ENCODE assay signal across 11 cellular contexts in the genomic region with DNA sequence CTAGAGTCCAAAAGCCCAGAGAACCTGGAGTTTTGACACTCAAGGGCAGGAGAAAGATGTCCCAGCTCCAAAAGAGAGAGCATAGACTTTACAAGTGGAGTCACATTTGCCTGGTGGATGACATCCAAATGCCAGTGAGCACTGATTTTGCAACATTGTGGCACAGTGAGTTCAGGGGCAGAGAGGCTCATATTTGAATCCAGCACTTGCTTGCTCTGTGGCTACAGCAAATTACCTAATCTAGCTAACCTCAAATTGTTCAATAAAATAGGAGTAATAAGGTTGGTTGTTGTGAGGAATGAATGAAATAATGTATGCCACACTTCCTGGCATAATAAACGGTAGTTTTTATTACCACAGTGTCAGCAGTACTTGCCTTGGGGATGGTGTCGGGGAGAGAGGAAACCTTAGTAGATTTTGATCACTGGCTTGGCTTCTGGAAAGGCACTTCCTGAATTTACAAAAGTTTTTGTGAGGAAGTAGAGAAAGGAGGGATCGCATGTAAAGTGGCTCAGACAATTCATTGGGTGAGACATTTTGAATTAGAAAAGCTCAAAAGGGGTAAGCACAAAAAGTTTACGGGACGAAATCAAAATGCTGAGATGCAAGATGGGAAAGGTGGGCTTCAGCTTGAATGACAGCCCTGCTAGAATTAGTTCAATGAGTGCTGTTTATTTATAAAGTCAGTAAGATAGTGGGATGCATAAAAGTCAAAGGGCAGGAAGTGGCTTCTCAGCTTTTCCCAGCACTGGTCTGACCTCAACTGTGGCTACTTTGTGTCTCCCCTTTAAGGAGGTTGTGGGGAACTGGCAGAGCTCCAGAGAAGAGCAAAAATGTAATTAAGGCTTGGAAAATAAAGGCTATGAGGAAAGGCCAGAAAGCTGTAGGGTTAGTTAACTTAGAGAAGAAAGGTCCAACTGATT.
DNase-seq lines count a peak whose midpoint lies in the region; ATAC-seq and TF ChIP-seq lines count a peak whose summit lies in the region.
"Had no signal": no experiment of that assay in that cellular context is flagged by ENCODE, and none has a peak within 500 bp of the region (broad histone marks: within the 10 kb centered on the region; RNA-seq: fewer than 3 reads in every experiment).

No MANE protein-coding gene starts in this region.

- TF ChIP-seq CTCF in epithelial cell of esophagus (IDR thresholded peaks at IDR 0.05; ENCODE audit: insufficient read depth, low read depth, low read length, missing control alignments) (no peak), neural crest cell (conservative IDR thresholded peaks at IDR 0.05) (no peak)

- no peak overlapping the region for H3K4me3 Mint-ChIP-seq in neural crest cell
- H3K4me3 Mint-ChIP-seq: brain had no signal

- H3K4me3 ChIP-seq in epithelial cell of esophagus (ENCODE audit: low read length): no peak overlapping the region
- H3K4me3 ChIP-seq: thoracic aorta had no signal

- peaks cover 16% of the 10 kb centered on the region for H3K4me1 Mint-ChIP-seq in neural crest cell

- H3K27ac Mint-ChIP-seq in neural crest cell (ENCODE audit: unreplicated experiment): peak overlapping the region; percentile 70

- no peak for ATAC-seq in HG02938 (IDR thresholded peaks at IDR 0.05; ENCODE audit: unreplicated experiment)
- no peak for ATAC-seq in HG03196 (IDR thresholded peaks at IDR 0.05; ENCODE audit: unreplicated experiment)

- H3K9me3 Mint-ChIP-seq in neural crest cell: peaks cover 6% of the 10 kb centered on the region

- no peaks in the 10 kb centered on the region for H3K36me3 Mint-ChIP-seq in neural crest cell (ENCODE audit: low read depth)
- H3K36me3 Mint-ChIP-seq: brain had no signal

- peak; percentile 6 for DNase-seq in Daoy (ENCODE audit: low read depth)
- DNase-seq in epithelial cell of esophagus (ENCODE audit: low read depth): peak; percentile 33
- DNase-seq in neural crest cell (ENCODE audit: low read depth, low spot score): no peak
- no peak for DNase-seq in NCI-H1436 treated with DMSO at 0.1 percent for 48 hours (lab: John Stamatoyannopoulos, UW)
- no peak for DNase-seq in central memory CD4-positive, alpha-beta T cell
- DNase-seq: SHP77 had no signal

- no peaks in the 10 kb centered on the region for H3K27me3 Mint-ChIP-seq in neural crest cell (ENCODE audit: low read depth)
- H3K27me3 Mint-ChIP-seq: brain had no signal

TF ChIP-seq in PFSK-1, 5 proteins besides CTCF, POLR2A, EP300 and RAD21:
- TF ChIP-seq SIN3A (IDR thresholded peaks at IDR 0.05; ENCODE audit: borderline replicate concordance, insufficient read depth, low read length) (no peak), POLR2AphosphoS5 (IDR thresholded peaks at IDR 0.05; ENCODE audit: low read depth, low read length) (0 out of 2 replicates have a peak, but pooled peaks have one; percentile 33), FOXP2 (optimal IDR thresholded peaks at IDR 0.05; ENCODE audit: borderline replicate concordance, extremely low read depth, extremely low read length, insufficient read depth) (no peak), TAF1 (IDR thresholded peaks at IDR 0.05; ENCODE audit: borderline replicate concordance, insufficient read depth, low read length) (no peak)
- TF ChIP-seq, protein P1, sequence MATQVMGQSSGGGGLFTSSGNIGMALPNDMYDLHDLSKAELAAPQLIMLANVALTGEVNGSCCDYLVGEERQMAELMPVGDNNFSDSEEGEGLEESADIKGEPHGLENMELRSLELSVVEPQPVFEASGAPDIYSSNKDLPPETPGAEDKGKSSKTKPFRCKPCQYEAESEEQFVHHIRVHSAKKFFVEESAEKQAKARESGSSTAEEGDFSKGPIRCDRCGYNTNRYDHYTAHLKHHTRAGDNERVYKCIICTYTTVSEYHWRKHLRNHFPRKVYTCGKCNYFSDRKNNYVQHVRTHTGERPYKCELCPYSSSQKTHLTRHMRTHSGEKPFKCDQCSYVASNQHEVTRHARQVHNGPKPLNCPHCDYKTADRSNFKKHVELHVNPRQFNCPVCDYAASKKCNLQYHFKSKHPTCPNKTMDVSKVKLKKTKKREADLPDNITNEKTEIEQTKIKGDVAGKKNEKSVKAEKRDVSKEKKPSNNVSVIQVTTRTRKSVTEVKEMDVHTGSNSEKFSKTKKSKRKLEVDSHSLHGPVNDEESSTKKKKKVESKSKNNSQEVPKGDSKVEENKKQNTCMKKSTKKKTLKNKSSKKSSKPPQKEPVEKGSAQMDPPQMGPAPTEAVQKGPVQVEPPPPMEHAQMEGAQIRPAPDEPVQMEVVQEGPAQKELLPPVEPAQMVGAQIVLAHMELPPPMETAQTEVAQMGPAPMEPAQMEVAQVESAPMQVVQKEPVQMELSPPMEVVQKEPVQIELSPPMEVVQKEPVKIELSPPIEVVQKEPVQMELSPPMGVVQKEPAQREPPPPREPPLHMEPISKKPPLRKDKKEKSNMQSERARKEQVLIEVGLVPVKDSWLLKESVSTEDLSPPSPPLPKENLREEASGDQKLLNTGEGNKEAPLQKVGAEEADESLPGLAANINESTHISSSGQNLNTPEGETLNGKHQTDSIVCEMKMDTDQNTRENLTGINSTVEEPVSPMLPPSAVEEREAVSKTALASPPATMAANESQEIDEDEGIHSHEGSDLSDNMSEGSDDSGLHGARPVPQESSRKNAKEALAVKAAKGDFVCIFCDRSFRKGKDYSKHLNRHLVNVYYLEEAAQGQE (IDR thresholded peaks at IDR 0.05; ENCODE audit: insufficient read depth in 1 of 2, low read depth in 2 of 2, low read length in 2 of 2): no peak

Comparison
In these comparisons a context has a peak if more than half of its experiments do, and no peak if none do; other contexts are left out.
1. DNase-seq: peak in Daoy (single experiment) and epithelial cell of esophagus (single experiment); none in neural crest cell (single experiment), NCI-H1436 treated with DMSO at 0.1 percent for 48 hours (single experiment) and central memory CD4-positive, alpha-beta T cell (single experiment).